18 cellular contexts compared by ENCODE assay signal in genomic region chr12:105079011-105079570, GRCh38.
"Had no signal": no experiment of that assay in that cellular context is flagged by ENCODE, and none has a peak within 500 bp of the region (broad histone marks: within the 10 kb centered on the region; RNA-seq: fewer than 3 reads in every experiment).

No MANE protein-coding gene starts in this region.

- H3K27me3 ChIP-seq: body of pancreas, upper lobe of right lung had no signal

- H3K36me3 ChIP-seq: lower lobe of right lung, spleen, upper lobe of right lung had no signal

- H3K9me3 ChIP-seq: body of pancreas, lower lobe of right lung, spleen, upper lobe of right lung had no signal

- H3K36me3 Mint-ChIP-seq: activated naive CD8-positive, alpha-beta T cell treated with anti-CD3 and anti-CD28 coated beads, Interleukin-2, amount 10 ng/mL, durations not matched to agents 7 days and 5 days; natural killer cell treated with Interleukin-12 subunit alpha and Interleukin-12 subunit beta and Interleukin-15 and Interleukin-18, amount 100 ng/mL, for 72 hours; stimulated activated naive B cell treated with anti-CD40 and anti-IgM and Interleukin-4, amounts not matched to agents 10 μg/mL and 1 μg/mL and 100 μg/mL, for 72 hours had no signal

- ATAC-seq: activated CD8-positive, alpha-beta T cell treated with anti-CD3 and anti-CD28 coated beads, Interleukin-2, amount 10 ng/mL, durations not matched to agents 7 days and 5 days; body of pancreas; effector memory CD8-positive, alpha-beta T cell; lower lobe of right lung; natural killer cell treated with Interleukin-12 subunit alpha and Interleukin-12 subunit beta and Interleukin-15 and Interleukin-18, amount 100 ng/mL, for 72 hours; stimulated activated naive B cell treated with anti-CD40 and anti-IgM and Interleukin-4, amounts not matched to agents 10 μg/mL and 1 μg/mL and 100 μg/mL, for 72 hours; upper lobe of right lung had no signal

- H3K4me3 ChIP-seq: body of pancreas, lower lobe of right lung, spleen, upper lobe of right lung had no signal

- H3K27ac Mint-ChIP-seq: activated CD4-positive, alpha-beta T cell treated with anti-CD3 and anti-CD28 coated beads, Interleukin-2, amount 10 ng/mL, durations not matched to agents 24 days and 14 days; activated CD8-positive, alpha-beta T cell treated with anti-CD3 and anti-CD28 coated beads, Interleukin-2, amount 10 ng/mL, durations not matched to agents 7 days and 5 days; activated naive CD8-positive, alpha-beta T cell treated with anti-CD3 and anti-CD28 coated beads, Interleukin-2, amount 10 ng/mL, durations not matched to agents 7 days and 5 days; activated T-cell treated with anti-CD3 and anti-CD28 coated beads, Interleukin-2, amount 50 U/mL, for 24 hours; activated T-helper 2 cell treated with anti-CD3 and anti-CD28 coated beads, Interferon-gamma antibody, Interleukin-2, Interleukin-4, amounts not matched to agents 10 μg/mL and 5 μg/mL and 100 μg/mL, durations not matched to agents 14 hours and 24 hours and 36 hours; effector memory CD8-positive, alpha-beta T cell; natural killer cell treated with Interleukin-12 subunit alpha and Interleukin-12 subunit beta and Interleukin-15 and Interleukin-18, amount 100 ng/mL, for 72 hours; stimulated activated naive B cell treated with anti-CD40 and anti-IgM and Interleukin-4, amounts not matched to agents 10 μg/mL and 1 μg/mL and 100 μg/mL, for 72 hours had no signal

- H3K27ac ChIP-seq: body of pancreas, lower lobe of right lung, spleen, upper lobe of right lung had no signal

- H3K9me3 Mint-ChIP-seq: activated CD4-positive, alpha-beta T cell treated with anti-CD3 and anti-CD28 coated beads, Interleukin-2, amount 10 ng/mL, durations not matched to agents 24 days and 14 days; activated naive CD8-positive, alpha-beta T cell treated with anti-CD3 and anti-CD28 coated beads, Interleukin-2, amount 10 ng/mL, durations not matched to agents 7 days and 5 days; activated T-cell treated with anti-CD3 and anti-CD28 coated beads, Interleukin-2, amount 50 U/mL, for 24 hours; activated T-helper 2 cell treated with anti-CD3 and anti-CD28 coated beads, Interferon-gamma antibody, Interleukin-2, Interleukin-4, amounts not matched to agents 10 μg/mL and 5 μg/mL and 100 μg/mL, durations not matched to agents 14 hours and 24 hours and 36 hours; effector memory CD8-positive, alpha-beta T cell; natural killer cell treated with Interleukin-12 subunit alpha and Interleukin-12 subunit beta and Interleukin-15 and Interleukin-18, amount 100 ng/mL, for 72 hours; stimulated activated naive B cell treated with anti-CD40 and anti-IgM and Interleukin-4, amounts not matched to agents 10 μg/mL and 1 μg/mL and 100 μg/mL, for 72 hours had no signal

- DNase-seq: activated CD4-positive, alpha-beta T cell treated with anti-CD3 and anti-CD28 coated beads, Interleukin-2, amount 10 ng/mL, durations not matched to agents 24 days and 14 days; activated CD8-positive, alpha-beta T cell treated with anti-CD3 and anti-CD28 coated beads, Interleukin-2, amount 10 ng/mL, durations not matched to agents 7 days and 5 days; activated naive CD4-positive, alpha-beta T cell treated with Interleukin-2 at 50 U/mL for 16 hours; activated naive CD8-positive, alpha-beta T cell treated with anti-CD3 and anti-CD28 coated beads, Interleukin-2, amount 10 ng/mL, durations not matched to agents 7 days and 5 days; activated T-cell treated with anti-CD3 and anti-CD28 coated beads, Interleukin-2, amount 50 U/mL, for 24 hours; amygdala; body of pancreas; effector memory CD8-positive, alpha-beta T cell; foreskin fibroblast; lower lobe of right lung; nucleus accumbens; posterior cingulate gyrus; retina; spleen; stimulated activated naive B cell treated with anti-CD40 and anti-IgM and Interleukin-4, amounts not matched to agents 10 μg/mL and 1 μg/mL and 100 μg/mL, for 72 hours; upper lobe of right lung had no signal

- H3K4me3 Mint-ChIP-seq: activated CD4-positive, alpha-beta T cell treated with anti-CD3 and anti-CD28 coated beads, Interleukin-2, amount 10 ng/mL, durations not matched to agents 24 days and 14 days; activated CD8-positive, alpha-beta T cell treated with anti-CD3 and anti-CD28 coated beads, Interleukin-2, amount 10 ng/mL, durations not matched to agents 7 days and 5 days; activated naive CD8-positive, alpha-beta T cell treated with anti-CD3 and anti-CD28 coated beads, Interleukin-2, amount 10 ng/mL, durations not matched to agents 7 days and 5 days; activated T-cell treated with anti-CD3 and anti-CD28 coated beads, Interleukin-2, amount 50 U/mL, for 24 hours; effector memory CD8-positive, alpha-beta T cell; natural killer cell treated with Interleukin-12 subunit alpha and Interleukin-12 subunit beta and Interleukin-15 and Interleukin-18, amount 100 ng/mL, for 72 hours; stimulated activated naive B cell treated with anti-CD40 and anti-IgM and Interleukin-4, amounts not matched to agents 10 μg/mL and 1 μg/mL and 100 μg/mL, for 72 hours had no signal
